In the genomic region with DNA sequence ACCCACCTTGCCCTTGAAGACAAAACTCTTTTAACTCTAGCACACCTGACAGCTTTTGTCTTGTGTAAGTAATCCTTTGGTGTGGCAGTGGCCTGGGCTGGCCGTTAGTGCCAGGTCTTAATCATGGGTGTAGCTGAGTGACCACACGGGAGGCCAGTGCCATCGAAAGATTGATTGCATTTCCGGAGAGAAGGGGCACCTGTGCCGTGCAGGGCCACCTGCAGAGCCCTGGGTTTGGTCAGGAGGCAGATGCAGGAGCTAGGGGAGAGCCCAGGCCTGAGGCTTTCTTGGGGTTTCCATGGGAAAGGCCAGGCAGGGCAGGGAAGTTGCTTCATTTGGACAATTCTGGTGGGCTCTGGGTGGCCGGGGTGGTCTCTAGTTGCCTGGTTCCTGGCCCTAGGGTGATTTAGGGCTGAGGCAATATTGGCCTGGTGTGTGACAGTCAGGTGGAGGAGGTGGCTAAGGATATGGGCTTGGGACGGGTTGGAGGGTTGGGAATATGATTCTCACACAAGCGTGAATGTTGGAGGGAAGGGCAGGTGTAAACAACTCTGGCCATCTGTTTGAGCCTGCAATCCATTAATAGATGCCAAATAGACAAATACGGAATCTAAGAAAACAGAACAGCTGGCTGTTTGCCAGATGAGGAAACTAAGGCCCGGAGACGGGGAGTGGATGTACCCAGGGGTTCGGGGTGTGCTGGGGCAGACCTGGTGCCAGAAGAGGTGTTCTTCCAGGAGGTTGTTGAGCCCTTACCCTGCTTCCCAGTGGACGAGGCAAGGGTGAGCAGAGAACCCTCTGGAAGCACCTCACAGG, we compare ENCODE assay signal across 16 cellular contexts. TPM values are rescaled to one million over a fixed set of nuclear protein-coding genes. Genes with fewer than 3 reads are reported as not detected.
DNase-seq lines count a peak whose midpoint lies in the region; ATAC-seq and TF ChIP-seq lines count a peak whose summit lies in the region.
"Had no signal": no experiment of that assay in that cellular context is flagged by ENCODE, and none has a peak within 500 bp of the region (broad histone marks: within the 10 kb centered on the region; RNA-seq: fewer than 3 reads in every experiment).

No MANE protein-coding gene starts in this region.

- H3K4me3 Mint-ChIP-seq in brain = peak overlapping the region in 1 of 5 experiments; percentile 26
- no peak overlapping the region for H3K4me3 Mint-ChIP-seq in stimulated activated effector memory CD8-positive, alpha-beta T cell treated with anti-CD3 and anti-CD28 coated beads, Interleukin-12 subunit alpha, Interleukin-12 subunit beta, amount 100 ng/mL, for 72 hours
- H3K4me3 Mint-ChIP-seq: CD4-positive, alpha-beta T cell had no signal

- no peaks in the 10 kb centered on the region for H3K9me3 Mint-ChIP-seq in brain
- no peaks in the 10 kb centered on the region for H3K9me3 Mint-ChIP-seq in stimulated activated effector memory CD8-positive, alpha-beta T cell treated with anti-CD3 and anti-CD28 coated beads, Interleukin-12 subunit alpha, Interleukin-12 subunit beta, amount 100 ng/mL, for 72 hours
- H3K9me3 Mint-ChIP-seq: CD4-positive, alpha-beta T cell had no signal

- H3K9me3 ChIP-seq in right cardiac atrium (ENCODE audit: control insufficient read depth, low read length) = no peaks in the 10 kb centered on the region
- H3K9me3 ChIP-seq in sigmoid colon = no peaks in the 10 kb centered on the region
- H3K9me3 ChIP-seq: SJCRH30 had no signal

- H3K27me3 ChIP-seq in right cardiac atrium (ENCODE audit: control insufficient read depth, insufficient read depth) (no peaks in the 10 kb centered on the region), sigmoid colon (peaks cover 0 to 9% (median 0%) of the 10 kb centered on the region in 3 donors)
- H3K27me3 ChIP-seq: SJCRH30 had no signal

- TF ChIP-seq POLR2A in sigmoid colon (IDR thresholded peaks at IDR 0.05) = no peak

- H3K4me1 Mint-ChIP-seq in brain = peaks cover 51% of the 10 kb centered on the region
- no peaks in the 10 kb centered on the region for H3K4me1 Mint-ChIP-seq in stimulated activated effector memory CD8-positive, alpha-beta T cell treated with anti-CD3 and anti-CD28 coated beads, Interleukin-12 subunit alpha, Interleukin-12 subunit beta, amount 100 ng/mL, for 72 hours

- no peaks in the 10 kb centered on the region for H3K27me3 Mint-ChIP-seq in brain
- H3K27me3 Mint-ChIP-seq: CD4-positive, alpha-beta T cell had no signal

- ATAC-seq in Right ventricle myocardium superior (ENCODE audit: poor library complexity) = no peak
- ATAC-seq in right cardiac atrium = no peak
- no peak for ATAC-seq in stimulated activated effector memory CD8-positive, alpha-beta T cell treated with anti-CD3 and anti-CD28 coated beads, Interleukin-12 subunit alpha, Interleukin-12 subunit beta, amount 100 ng/mL, for 72 hours
- no peak for ATAC-seq in HG02885 (IDR thresholded peaks at IDR 0.05; ENCODE audit: poor library complexity, unreplicated experiment)

- H3K36me3 ChIP-seq in sigmoid colon = no peaks in the 10 kb centered on the region
- H3K36me3 ChIP-seq: SJCRH30 had no signal

- 86% methylated on average over 13 of the region's 13 CpGs for WGBS in right cardiac atrium
- 69 to 83% methylated on average over 13 of the region's 13 CpGs for WGBS in sigmoid colon, 2 donors

- no peak for TF ChIP-seq EP300 in sigmoid colon (IDR thresholded peaks at IDR 0.05)

- intact Hi-C loops in Right ventricle myocardium superior (cut with DNase I) = no loop called here
- intact Hi-C loops in right cardiac atrium (cut with DNase I) = no loop called here
- intact Hi-C loops in sigmoid colon (cut with DNase I) = no loop called here

- H3K4me1 ChIP-seq in right cardiac atrium (ENCODE audit: control insufficient read depth, insufficient read depth, low read length) = no peaks in the 10 kb centered on the region
- no peaks in the 10 kb centered on the region for H3K4me1 ChIP-seq in sigmoid colon

- H3K27ac Mint-ChIP-seq in brain = peak overlapping the region in 3 of 5 experiments; percentile 1 to 22 (median 14)
- peak overlapping the region; percentile 55 for H3K27ac Mint-ChIP-seq in stimulated activated effector memory CD8-positive, alpha-beta T cell treated with anti-CD3 and anti-CD28 coated beads, Interleukin-12 subunit alpha, Interleukin-12 subunit beta, amount 100 ng/mL, for 72 hours
- H3K27ac Mint-ChIP-seq: CD4-positive, alpha-beta T cell had no signal

- H3K27ac ChIP-seq in right cardiac atrium (ENCODE audit: low read length) = no peak overlapping the region
- no peak overlapping the region for H3K27ac ChIP-seq in sigmoid colon
- H3K27ac ChIP-seq: HL-60, SJCRH30 had no signal

- DNase-seq in Right ventricle myocardium superior (peak; percentile 22), right cardiac atrium (no peak), NCI-H2171 (lab: John Stamatoyannopoulos, UW) (peak; percentile 61), sigmoid colon (no peak)
- DNase-seq in stimulated activated effector memory CD8-positive, alpha-beta T cell treated with anti-CD3 and anti-CD28 coated beads, Interleukin-12 subunit alpha, Interleukin-12 subunit beta, amount 100 ng/mL, for 72 hours (ENCODE audit: low spot score in 2 of 2) = no peak
- DNase-seq: CD4-positive, alpha-beta T cell; NCI-H2029 treated with DMSO at 0.1 percent for 48 hours; NCI-H226; NCI-H526 treated with DMSO at 0.1 percent for 48 hours; SJCRH30; SW 1271 had no signal

- TF ChIP-seq CTCF in brain (conservative IDR thresholded peaks at IDR 0.05) = no peak
- no peak for TF ChIP-seq CTCF in sigmoid colon (IDR thresholded peaks at IDR 0.05)

- H3K4me3 ChIP-seq in right cardiac atrium (ENCODE audit: low read length) = no peak overlapping the region
- no peak overlapping the region for H3K4me3 ChIP-seq in sigmoid colon
- H3K4me3 ChIP-seq: SJCRH30 had no signal

- no peaks in the 10 kb centered on the region for H3K36me3 Mint-ChIP-seq in brain
- H3K36me3 Mint-ChIP-seq in stimulated activated effector memory CD8-positive, alpha-beta T cell treated with anti-CD3 and anti-CD28 coated beads, Interleukin-12 subunit alpha, Interleukin-12 subunit beta, amount 100 ng/mL, for 72 hours = no peaks in the 10 kb centered on the region

RNA-seq across cellular contexts. Expression of gene DBH, which starts 4.6 kb away (rescaled TPM):
- total RNA-seq in Right ventricle myocardium superior = not detected
- under 1 TPM in 2 of 4 donors, not detected in 2; 0.09 to 0.14 TPM for total RNA-seq in right cardiac atrium
- polyA plus RNA-seq in right cardiac atrium = 0.05 TPM
- polyA plus RNA-seq in brain (ENCODE audit: insufficient read depth, low read depth, low replicate concordance) = 4.9 TPM
- total RNA-seq in sigmoid colon = not detected
- polyA plus RNA-seq in sigmoid colon = under 1 TPM in 1 of 3 donors, not detected in 2; 0.01 TPM
- total RNA-seq: H1, RPMI7951 had no signal

RNA-seq across cellular contexts. Expression of gene FAM163B, which starts 31.6 kb away (rescaled TPM):
- total RNA-seq in Right ventricle myocardium superior (not detected), right cardiac atrium (1 to 10 TPM; 1.2 to 5.4 (median 1.4) TPM), sigmoid colon (1 to 10 TPM in 2 of 4 donors, under 1 TPM in 1, not detected in 1; 0.83 to 1.5 (median 1.1) TPM)
- polyA plus RNA-seq in right cardiac atrium (2.0 TPM), brain (ENCODE audit: insufficient read depth, low read depth, low replicate concordance) (89.4 TPM), sigmoid colon (1 to 10 TPM in 2 of 3 donors, under 1 TPM in 1; 0.29 to 2.4 (median 1.4) TPM)
- total RNA-seq: CD4-positive, alpha-beta T cell had no signal

Comparison
In these comparisons a context has a peak if more than half of its experiments do, and no peak if none do; other contexts are left out.
1. DNase-seq: peak in Right ventricle myocardium superior (single experiment) and NCI-H2171 (single experiment); none in right cardiac atrium (0 of 3), stimulated activated effector memory CD8-positive, alpha-beta T cell treated with anti-CD3 and anti-CD28 coated beads, Interleukin-12 subunit alpha, Interleukin-12 subunit beta, amount 100 ng/mL, for 72 hours (0 of 2) and sigmoid colon (single experiment).